In the genomic region with DNA sequence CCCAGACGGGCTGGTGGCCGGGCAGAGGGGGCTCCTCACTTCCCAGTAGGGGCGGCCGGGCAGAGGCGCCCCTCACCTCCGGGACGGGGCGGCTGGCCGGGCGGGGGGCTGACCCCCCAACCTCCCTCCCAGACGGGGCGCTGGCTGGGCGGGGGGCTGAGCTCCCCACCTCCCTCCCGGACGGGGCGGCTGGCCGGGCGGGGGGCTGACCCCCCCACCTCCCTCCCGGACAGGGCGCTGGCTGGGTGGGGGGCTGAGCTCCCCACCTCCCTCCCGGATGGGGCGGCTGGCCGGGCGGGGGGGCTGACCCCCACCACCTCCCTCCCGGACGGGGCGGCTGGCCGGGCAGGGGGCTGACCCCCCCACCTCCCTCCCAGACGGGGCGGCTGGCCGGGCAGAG, we compare ENCODE assay signal across 6 cellular contexts. TPM values are rescaled to one million over a fixed set of nuclear protein-coding genes. Genes with fewer than 3 reads are reported as not detected.
"Had no signal": no experiment of that assay in that cellular context is flagged by ENCODE, and none has a peak within 500 bp of the region (broad histone marks: within the 10 kb centered on the region; RNA-seq: fewer than 3 reads in every experiment).

No MANE protein-coding gene starts in this region.

RNA-seq across cellular contexts. Expression of a gene that starts 30.1 kb away (rescaled TPM):
- total RNA-seq: PC-3, PC-9, Peyer's patch, RPMI7951, SJSA1, SK-MEL-5 had no signal
